12 cellular contexts compared by ENCODE assay signal in the genomic region with DNA sequence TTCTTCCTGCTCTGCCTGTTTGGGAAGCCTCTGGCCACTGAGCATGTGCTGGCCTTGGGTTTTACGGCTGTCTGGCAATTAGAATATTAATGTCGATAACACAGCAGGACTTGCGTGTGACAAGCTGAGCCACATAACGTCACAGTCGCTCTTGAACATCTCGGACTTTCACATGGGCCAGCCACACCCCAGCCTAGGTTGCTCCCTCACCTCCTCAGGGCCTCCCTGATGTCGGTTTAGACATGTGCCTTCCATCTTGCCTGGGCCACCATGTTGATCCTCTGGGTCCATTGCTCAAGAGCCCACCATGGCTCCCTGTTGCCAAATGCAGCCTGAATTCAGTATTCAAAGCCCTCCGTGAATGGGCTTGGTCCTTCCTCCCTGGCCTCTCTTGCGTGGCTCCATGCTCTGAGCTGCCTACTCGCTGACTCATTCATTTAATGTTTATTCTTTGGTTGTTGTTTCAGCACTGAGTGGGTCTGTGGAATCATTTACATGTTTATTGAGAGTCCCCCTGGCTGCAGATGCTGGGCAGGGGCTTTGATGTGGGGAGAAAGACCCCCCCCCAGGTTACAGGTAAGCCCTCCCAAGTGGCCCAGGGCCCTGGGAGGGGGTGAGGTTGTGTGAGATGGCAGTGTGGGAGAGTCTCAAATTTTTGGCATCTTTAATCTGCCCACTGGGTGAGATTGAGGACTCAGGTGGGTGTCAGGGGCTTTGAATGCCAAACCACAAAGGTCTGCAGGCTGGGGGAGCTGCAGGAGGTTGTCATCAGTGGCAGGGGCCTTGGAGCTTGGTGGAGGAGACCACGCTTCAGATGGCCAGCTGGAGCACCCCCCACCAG.
A peak's percentile ranks its signal among the peaks of the same experiment; 100 is the strongest.
DNase-seq lines count a peak whose midpoint lies in the region; ATAC-seq and TF ChIP-seq lines count a peak whose summit lies in the region.
"Had no signal": no experiment of that assay in that cellular context is flagged by ENCODE, and none has a peak within 500 bp of the region (broad histone marks: within the 10 kb centered on the region; RNA-seq: fewer than 3 reads in every experiment).

No MANE protein-coding gene starts in this region.

- ATAC-seq in HCT116 (0 out of 2 replicates have a peak, but pooled peaks have one; percentile 37), HG02981 (IDR thresholded peaks at IDR 0.05; ENCODE audit: unreplicated experiment) (no peak)
- ATAC-seq: Right ventricle myocardium inferior had no signal

- TF ChIP-seq POLR2A in HCT116 (IDR thresholded peaks at IDR 0.05; ENCODE audit: borderline replicate concordance, extremely low read depth, insufficient read depth, insufficient read length), result no peak
- TF ChIP-seq POLR2A in esophagus squamous epithelium (IDR thresholded peaks at IDR 0.05), result no peak

- H2AFZ ChIP-seq in HCT116 (ENCODE audit: low read depth, low read length, poor library complexity, severe bottlenecking), result no peak overlapping the region

- H3K4me1 ChIP-seq in HCT116 (ENCODE audit: control insufficient read depth in 1 of 2, insufficient read depth in 2 of 2, low read length in 2 of 2), result peaks cover 8 to 35% of the 10 kb centered on the region in 2 experiments
- H3K4me1 ChIP-seq in adipocyte (ENCODE audit: control insufficient read depth, insufficient read depth, low read length), result peaks cover 14% of the 10 kb centered on the region
- peaks cover 19 to 69% (median 34%) of the 10 kb centered on the region in 3 donors for H3K4me1 ChIP-seq in esophagus squamous epithelium

- DNase-seq in AG20443 (ENCODE audit: low spot score), result peak; percentile 64
- no peak for DNase-seq in HCT116 (ENCODE audit: low read depth, low spot score)
- peak; percentile 73 for DNase-seq in adipocyte (ENCODE audit: low read depth)
- peak; percentile 72 for DNase-seq in kidney tubule cell (ENCODE audit: low spot score)
- DNase-seq in middle frontal gyrus (ENCODE audit: extremely low spot score, low spot score), result no peak
- no peak for DNase-seq in esophagus squamous epithelium (lab: John Stamatoyannopoulos, UW)
- no peak for DNase-seq in Kasumi-1 (lab: John Stamatoyannopoulos, UW)
- DNase-seq: GF-D8, NCI-H1105 treated with DMSO at 0.1 percent for 48 hours, transverse colon had no signal

- H3K9me3 ChIP-seq in HCT116 (ENCODE audit: control insufficient read depth in 1 of 2, insufficient read depth in 1 of 2, low read depth in 1 of 2, low read length in 2 of 2) (no peaks in the 10 kb centered on the region), adipocyte (ENCODE audit: control insufficient read depth, low read length) (no peaks in the 10 kb centered on the region), esophagus squamous epithelium (no peaks in the 10 kb centered on the region)
- H3K9me3 ChIP-seq: transverse colon had no signal

- no peak for TF ChIP-seq CTCF in HCT116 (IDR thresholded peaks at IDR 0.05 in 2 of 3, conservative IDR thresholded peaks at IDR 0.05 in 1 of 3; ENCODE audit: borderline replicate concordance in 1 of 3, insufficient read depth in 1 of 3, low read depth in 2 of 3, low read length in 2 of 3)
- TF ChIP-seq CTCF in esophagus squamous epithelium (IDR thresholded peaks at IDR 0.05), result no peak

- H3K27me3 ChIP-seq in HCT116 (ENCODE audit: insufficient read depth, low read length) (no peaks in the 10 kb centered on the region), adipocyte (replicated peaks; ENCODE audit: control insufficient read depth, insufficient read depth, low read length) (peaks cover 31% of the 10 kb centered on the region), esophagus squamous epithelium (no peaks in the 10 kb centered on the region)
- H3K27me3 ChIP-seq: transverse colon had no signal

- no peak for TF ChIP-seq RAD21 in HCT116 (IDR thresholded peaks at IDR 0.05; ENCODE audit: low read depth)

- CTCF ChIA-PET in HCT116 (lab: Charles Lee), result interaction anchor here (1.4 kb wide), 1 partner anchor 22 kb away, joined by 5 read pairs; no protein-coding TSS in a partner anchor

- H3K27ac ChIP-seq in HCT116 (ENCODE audit: low read depth, low read length), result no peak overlapping the region
- H3K27ac ChIP-seq in esophagus squamous epithelium, result no peak overlapping the region
- H3K27ac ChIP-seq: transverse colon had no signal

- H3K9ac ChIP-seq in HCT116 (ENCODE audit: low read length) (no peak overlapping the region), adipocyte (ENCODE audit: low read length) (no peak overlapping the region)

- no TSS peak for BruUV-seq in HCT116 (replicated peaks; lab: Mats Ljungman, UMichigan)

- peaks cover 69% of the 10 kb centered on the region; the same call in 1 of the 2 replicates for H3K79me2 ChIP-seq in HCT116 (ENCODE audit: insufficient read depth, low read length)

- H3K4me2 ChIP-seq in HCT116 (ENCODE audit: low read length), result peak overlapping the region; percentile 36

- H4K20me1 ChIP-seq in HCT116 (ENCODE audit: insufficient read depth), result 0 out of 2 replicates have a peak, but pooled peaks cover 3% of the 10 kb centered on the region

- POLR2A ChIA-PET in HCT116 (lab: Charles Lee), result no interaction called here

- intact Hi-C loops in HCT116 (cut with micrococcal nuclease) (no loop called here), esophagus squamous epithelium (cut with DNase I) (no loop called here)

- WGBS in esophagus squamous epithelium, 2 donors, result 80 to 85% methylated on average over 7 to 8 of the region's 11 CpGs

- H3K36me3 ChIP-seq in HCT116 (ENCODE audit: control insufficient read depth in 1 of 2, insufficient read depth in 2 of 2, low read length in 2 of 2), result no peaks in the 10 kb centered on the region
- no peaks in the 10 kb centered on the region for H3K36me3 ChIP-seq in adipocyte (ENCODE audit: control insufficient read depth, insufficient read depth, low read length, severe bottlenecking)
- H3K36me3 ChIP-seq in esophagus squamous epithelium, result no peaks in the 10 kb centered on the region
- H3K36me3 ChIP-seq: transverse colon had no signal

- H3K9me2 ChIP-seq in HCT116 (ENCODE audit: insufficient read depth), result no peaks in the 10 kb centered on the region

- H3K4me3 ChIP-seq in HCT116 (replicated peaks in 1 of 2; ENCODE audit: low read depth in 1 of 2, low read length in 2 of 2) (no peak overlapping the region), adipocyte (ENCODE audit: low read length) (no peak overlapping the region), esophagus squamous epithelium (no peak overlapping the region)
- H3K4me3 ChIP-seq: transverse colon had no signal

- RAD21 ChIA-PET in HCT116 (lab: Charles Lee; ENCODE audit: low non-redundant PET in 1 of 2, low total read pairs in 2 of 2, uncharacterized antibody in 2 of 2, unreplicated experiment in 2 of 2), result no interaction called here

TF ChIP-seq in HCT116, 20 proteins besides CTCF, POLR2A, EP300 and RAD21 (continues in another document):
- no peak for TF ChIP-seq EZH2phosphoT487 (IDR thresholded peaks at IDR 0.05; ENCODE audit: borderline replicate concordance)
- TF ChIP-seq, protein P1, sequence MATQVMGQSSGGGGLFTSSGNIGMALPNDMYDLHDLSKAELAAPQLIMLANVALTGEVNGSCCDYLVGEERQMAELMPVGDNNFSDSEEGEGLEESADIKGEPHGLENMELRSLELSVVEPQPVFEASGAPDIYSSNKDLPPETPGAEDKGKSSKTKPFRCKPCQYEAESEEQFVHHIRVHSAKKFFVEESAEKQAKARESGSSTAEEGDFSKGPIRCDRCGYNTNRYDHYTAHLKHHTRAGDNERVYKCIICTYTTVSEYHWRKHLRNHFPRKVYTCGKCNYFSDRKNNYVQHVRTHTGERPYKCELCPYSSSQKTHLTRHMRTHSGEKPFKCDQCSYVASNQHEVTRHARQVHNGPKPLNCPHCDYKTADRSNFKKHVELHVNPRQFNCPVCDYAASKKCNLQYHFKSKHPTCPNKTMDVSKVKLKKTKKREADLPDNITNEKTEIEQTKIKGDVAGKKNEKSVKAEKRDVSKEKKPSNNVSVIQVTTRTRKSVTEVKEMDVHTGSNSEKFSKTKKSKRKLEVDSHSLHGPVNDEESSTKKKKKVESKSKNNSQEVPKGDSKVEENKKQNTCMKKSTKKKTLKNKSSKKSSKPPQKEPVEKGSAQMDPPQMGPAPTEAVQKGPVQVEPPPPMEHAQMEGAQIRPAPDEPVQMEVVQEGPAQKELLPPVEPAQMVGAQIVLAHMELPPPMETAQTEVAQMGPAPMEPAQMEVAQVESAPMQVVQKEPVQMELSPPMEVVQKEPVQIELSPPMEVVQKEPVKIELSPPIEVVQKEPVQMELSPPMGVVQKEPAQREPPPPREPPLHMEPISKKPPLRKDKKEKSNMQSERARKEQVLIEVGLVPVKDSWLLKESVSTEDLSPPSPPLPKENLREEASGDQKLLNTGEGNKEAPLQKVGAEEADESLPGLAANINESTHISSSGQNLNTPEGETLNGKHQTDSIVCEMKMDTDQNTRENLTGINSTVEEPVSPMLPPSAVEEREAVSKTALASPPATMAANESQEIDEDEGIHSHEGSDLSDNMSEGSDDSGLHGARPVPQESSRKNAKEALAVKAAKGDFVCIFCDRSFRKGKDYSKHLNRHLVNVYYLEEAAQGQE (IDR thresholded peaks at IDR 0.05; ENCODE audit: low read depth), result no peak
- TF ChIP-seq, protein P2, sequence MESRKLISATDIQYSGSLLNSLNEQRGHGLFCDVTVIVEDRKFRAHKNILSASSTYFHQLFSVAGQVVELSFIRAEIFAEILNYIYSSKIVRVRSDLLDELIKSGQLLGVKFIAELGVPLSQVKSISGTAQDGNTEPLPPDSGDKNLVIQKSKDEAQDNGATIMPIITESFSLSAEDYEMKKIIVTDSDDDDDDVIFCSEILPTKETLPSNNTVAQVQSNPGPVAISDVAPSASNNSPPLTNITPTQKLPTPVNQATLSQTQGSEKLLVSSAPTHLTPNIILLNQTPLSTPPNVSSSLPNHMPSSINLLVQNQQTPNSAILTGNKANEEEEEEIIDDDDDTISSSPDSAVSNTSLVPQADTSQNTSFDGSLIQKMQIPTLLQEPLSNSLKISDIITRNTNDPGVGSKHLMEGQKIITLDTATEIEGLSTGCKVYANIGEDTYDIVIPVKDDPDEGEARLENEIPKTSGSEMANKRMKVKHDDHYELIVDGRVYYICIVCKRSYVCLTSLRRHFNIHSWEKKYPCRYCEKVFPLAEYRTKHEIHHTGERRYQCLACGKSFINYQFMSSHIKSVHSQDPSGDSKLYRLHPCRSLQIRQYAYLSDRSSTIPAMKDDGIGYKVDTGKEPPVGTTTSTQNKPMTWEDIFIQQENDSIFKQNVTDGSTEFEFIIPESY (IDR thresholded peaks at IDR 0.05; ENCODE audit: extremely low read depth, insufficient replicate concordance, low read length), result no peak
- TF ChIP-seq SRF (IDR thresholded peaks at IDR 0.05; ENCODE audit: low read depth), result no peak
- no peak for TF ChIP-seq CEBPB (IDR thresholded peaks at IDR 0.05; ENCODE audit: low read depth)
- TF ChIP-seq EGR1 (IDR thresholded peaks at IDR 0.05; ENCODE audit: low read depth), result no peak
- no peak for TF ChIP-seq JUND (IDR thresholded peaks at IDR 0.05)
- TF ChIP-seq EZH2 (IDR thresholded peaks at IDR 0.05), result no peak
- TF ChIP-seq ZNF274 (IDR thresholded peaks at IDR 0.05; ENCODE audit: low read depth, low read length), result no peak
- no peak for TF ChIP-seq TCF7L2 (IDR thresholded peaks at IDR 0.05; ENCODE audit: borderline replicate concordance, extremely low read depth, insufficient read depth, insufficient read length)
- no peak for TF ChIP-seq CBX3 (IDR thresholded peaks at IDR 0.05; ENCODE audit: low read depth)
- TF ChIP-seq POLR2AphosphoS5 (IDR thresholded peaks at IDR 0.05; ENCODE audit: low read depth, low read length), result no peak

Comparison
In these comparisons a context has a peak if more than half of its experiments do, and no peak if none do; other contexts are left out.
1. DNase-seq: peak in AG20443 (single experiment), adipocyte (single experiment) and kidney tubule cell (single experiment); none in HCT116 (single experiment), middle frontal gyrus (single experiment), esophagus squamous epithelium (single experiment) and Kasumi-1 (0 of 2).